In genomic region chr20:47809161-47809560, GRCh38 we compare ENCODE assay signal across 14 cellular contexts. TPM values are rescaled to one million over a fixed set of nuclear protein-coding genes. Genes with fewer than 3 reads are reported as not detected.
DNase-seq lines count a peak whose midpoint lies in the region; ATAC-seq, FAIRE-seq and TF ChIP-seq lines count a peak whose summit lies in the region.
"Had no signal": no experiment of that assay in that cellular context is flagged by ENCODE, and none has a peak within 500 bp of the region (broad histone marks: within the 10 kb centered on the region; RNA-seq: fewer than 3 reads in every experiment).

No MANE protein-coding gene starts in this region.

- H2BK5ac ChIP-seq in mesendoderm (ENCODE audit: low read length), result no peak overlapping the region

- H3K4me2 ChIP-seq in mesendoderm (ENCODE audit: low read length), result no peak overlapping the region

- no peak overlapping the region for H4K5ac ChIP-seq in mesendoderm (ENCODE audit: low read length)

- H3K79me2 ChIP-seq in mesendoderm (ENCODE audit: control insufficient read depth, insufficient read depth, low read length), result no peaks in the 10 kb centered on the region

- TF ChIP-seq CTCF in ovary (IDR thresholded peaks at IDR 0.05), result no peak

- H3K27me3 ChIP-seq in mesendoderm (ENCODE audit: insufficient read depth, low read length, poor library complexity) (no peaks in the 10 kb centered on the region), ovary (no peaks in the 10 kb centered on the region)

- peak overlapping the region; percentile 28 for H3K18ac ChIP-seq in mesendoderm (ENCODE audit: low read length)

- FAIRE-seq in endometrium (lab: Jason Lieb, UNC), result peak; percentile 18

- H3K79me1 ChIP-seq in mesendoderm (ENCODE audit: low read length), result no peaks in the 10 kb centered on the region

- no peak overlapping the region for H2AK5ac ChIP-seq in mesendoderm (ENCODE audit: low read length)

- H3K4me3 ChIP-seq in mesendoderm (ENCODE audit: low read length) (no peak overlapping the region), ovary (no peak overlapping the region)

- no peak overlapping the region for H2BK15ac ChIP-seq in mesendoderm (replicated peaks; ENCODE audit: low read depth)

- H3K4me1 ChIP-seq in mesendoderm (ENCODE audit: control insufficient read depth, low read depth, low read length) (no peaks in the 10 kb centered on the region), ovary (ENCODE audit: insufficient read depth) (no peaks in the 10 kb centered on the region)

- no peaks in the 10 kb centered on the region for H3K36me3 ChIP-seq in mesendoderm (ENCODE audit: control insufficient read depth, insufficient read depth, low read length)
- no peaks in the 10 kb centered on the region for H3K36me3 ChIP-seq in ovary

- DNase-seq in RPMI7951 (ENCODE audit: low read depth), result peak; percentile 84
- no peak for DNase-seq in mesendoderm
- no peak for DNase-seq in GOT3 (lab: John Stamatoyannopoulos, UW)
- no peak for DNase-seq in iPS-NIHi7 (ENCODE audit: extremely low spot score)
- no peak for DNase-seq in ovary
- DNase-seq: CD4-positive, CD25-positive, alpha-beta regulatory T cell; DMS53; NCI-H1417 treated with DMSO at 0.1 percent for 48 hours; NCI-H1930; NCI-H446 treated with DMSO at 0.1 percent for 48 hours; NCI-H748 treated with DMSO at 0.1 percent for 48 hours; OCI-M1 had no signal

- H3K4ac ChIP-seq in mesendoderm (ENCODE audit: low read depth, low read length), result no peak overlapping the region

- H3K56ac ChIP-seq in mesendoderm (ENCODE audit: low read length), result no peak overlapping the region

- no peak for TF ChIP-seq EP300 in ovary (IDR thresholded peaks at IDR 0.05)

- no peak overlapping the region for H4K8ac ChIP-seq in mesendoderm (ENCODE audit: low read depth, low read length)

- TF ChIP-seq POLR2A in ovary (IDR thresholded peaks at IDR 0.05), result no peak

- H3K9me3 ChIP-seq in ovary, result no peaks in the 10 kb centered on the region

- intact Hi-C loops in ovary (cut with DNase I), result no loop called here

- H3K27ac ChIP-seq in mesendoderm (ENCODE audit: low read depth, low read length) (no peak overlapping the region), ovary (no peak overlapping the region)

- no peak overlapping the region for H3K23ac ChIP-seq in mesendoderm (ENCODE audit: low read length)

- no peak overlapping the region for H2BK120ac ChIP-seq in mesendoderm (ENCODE audit: low read depth, low read length)

- no peak for ATAC-seq in HG03196 (IDR thresholded peaks at IDR 0.05; ENCODE audit: unreplicated experiment)

- H3K9ac ChIP-seq in mesendoderm (ENCODE audit: low read length), result no peak overlapping the region

- whole genome bisulfite sequencing in mesendoderm (ENCODE audit: extremely low coverage, insufficient coverage, low lambda C conversion rate), result no CpG with 5 or more reads among the region's 6 CpGs
- WGBS in ovary, 3 donors, result 59 to 64% (median 60%) methylated on average over 6 of the region's 6 CpGs

RNA-seq across cellular contexts. Expression of gene SULF2, which starts 23.9 kb away (rescaled TPM):
- 66.1 and 74.4 TPM in 2 replicates for total RNA-seq in RPMI7951 (2014; rRNA removed; shearing (Covaris generic))
- 42.8 TPM for polyA plus RNA-seq in mesendoderm (2013, experiment 1 of 2)
- polyA plus RNA-seq in mesendoderm (2013, experiment 2 of 2), result 40.6 TPM
- 100 to 1,000 TPM; 128 to 423 (median 362) TPM for total RNA-seq in ovary
- 100 to 1,000 TPM; 170 to 406 TPM for polyA plus RNA-seq in ovary
- total RNA-seq: CD4-positive, CD25-positive, alpha-beta regulatory T cell had no signal
